In genomic region chr14:38129705-38130104, GRCh38 we compare ENCODE assay signal across 20 cellular contexts.
DNase-seq lines count a peak whose midpoint lies in the region; ATAC-seq and TF ChIP-seq lines count a peak whose summit lies in the region.
"Had no signal": no experiment of that assay in that cellular context is flagged by ENCODE, and none has a peak within 500 bp of the region (broad histone marks: within the 10 kb centered on the region; RNA-seq: fewer than 3 reads in every experiment).

No MANE protein-coding gene starts in this region.

- H3K79me2 ChIP-seq in OCI-LY7 (ENCODE audit: insufficient read depth, low read depth, low read length), result no peaks in the 10 kb centered on the region

- intact Hi-C loops in OCI-LY7 (cut with micrococcal nuclease; ENCODE audit: unreplicated experiment), result loop anchor here (10.0 kb wide), 2 partner anchors 985 to 1045 kb away; partner anchors contain the start of genes GEMIN2, PNN and TRAPPC6B

- H3K9me3 ChIP-seq in OCI-LY7 (ENCODE audit: low read length), result peaks cover 55% of the 10 kb centered on the region

- in situ Hi-C loops in G401 (cut with HindIII; ENCODE audit: low sequenced_read_pairs), result no loop called here

- peak overlapping the region; percentile 58 for H3K27ac Mint-ChIP-seq in activated T-cell treated with anti-CD3 and anti-CD28 coated beads, Interleukin-2, amount 50 U/mL, for 24 hours
- peak overlapping the region; percentile 72 for H3K27ac Mint-ChIP-seq in central memory CD8-positive, alpha-beta T cell (ENCODE audit: low read depth)
- H3K27ac Mint-ChIP-seq: activated naive CD8-positive, alpha-beta T cell treated with anti-CD3 and anti-CD28 coated beads, Interleukin-2, amount 10 ng/mL, durations not matched to agents 7 days and 5 days; dendritic cell treated with granulocyte-macrophage colony-stimulating factor and Interleukin-4, amounts not matched to agents 40 ng/mL and 50 ng/mL, for 4 days; stimulated activated naive CD8-positive, alpha-beta T cell treated with anti-CD3 and anti-CD28 coated beads, Interleukin-15, Interleukin-2, amounts not matched to agents 100 ng/mL and 50 ng/mL, for 24 hours; type B pancreatic cell had no signal

- peaks cover 26% of the 10 kb centered on the region for H3K4me1 Mint-ChIP-seq in activated T-cell treated with anti-CD3 and anti-CD28 coated beads, Interleukin-2, amount 50 U/mL, for 24 hours (ENCODE audit: low read depth)
- H3K4me1 Mint-ChIP-seq in central memory CD8-positive, alpha-beta T cell, result peaks cover 14% of the 10 kb centered on the region

- H3K36me3 ChIP-seq in OCI-LY7 (ENCODE audit: insufficient read depth, low read length), result peaks cover 43% of the 10 kb centered on the region

- H3K36me3 Mint-ChIP-seq in activated T-cell treated with anti-CD3 and anti-CD28 coated beads, Interleukin-2, amount 50 U/mL, for 24 hours (ENCODE audit: low read depth), result no peaks in the 10 kb centered on the region
- peaks cover 3% of the 10 kb centered on the region for H3K36me3 Mint-ChIP-seq in central memory CD8-positive, alpha-beta T cell (ENCODE audit: insufficient read depth)
- H3K36me3 Mint-ChIP-seq: type B pancreatic cell had no signal

- no peaks in the 10 kb centered on the region for H3K9me2 ChIP-seq in OCI-LY7 (ENCODE audit: insufficient read depth, low read length)

- H2AFZ ChIP-seq in OCI-LY7 (ENCODE audit: low read length), result peak overlapping the region; percentile 64; the same call in 1 of the 2 replicates

- peak overlapping the region; percentile 50 for H3K4me3 ChIP-seq in OCI-LY7 (ENCODE audit: low read depth, low read length, poor library complexity, severe bottlenecking)

- H3K9me3 Mint-ChIP-seq in activated T-cell treated with anti-CD3 and anti-CD28 coated beads, Interleukin-2, amount 50 U/mL, for 24 hours, result no peaks in the 10 kb centered on the region
- no peaks in the 10 kb centered on the region for H3K9me3 Mint-ChIP-seq in central memory CD8-positive, alpha-beta T cell
- H3K9me3 Mint-ChIP-seq: dendritic cell treated with granulocyte-macrophage colony-stimulating factor and Interleukin-4, amounts not matched to agents 40 ng/mL and 50 ng/mL, for 4 days; stimulated activated naive CD8-positive, alpha-beta T cell treated with anti-CD3 and anti-CD28 coated beads, Interleukin-15, Interleukin-2, amounts not matched to agents 100 ng/mL and 50 ng/mL, for 24 hours; type B pancreatic cell had no signal

- ATAC-seq in central memory CD8-positive, alpha-beta T cell (replicated peaks; ENCODE audit: extremely low read depth, poor library complexity, severe bottlenecking), result peak; percentile 68
- ATAC-seq in HG03095 (IDR thresholded peaks at IDR 0.05; ENCODE audit: unreplicated experiment), result no peak

- H3K4me1 ChIP-seq in OCI-LY7 (ENCODE audit: insufficient read depth, low read length, poor library complexity, severe bottlenecking), result peaks cover 68% of the 10 kb centered on the region

- H3K4me2 ChIP-seq in OCI-LY7 (ENCODE audit: low read length), result peak overlapping the region; percentile 6; the same call in 1 of the 2 replicates

- TF ChIP-seq CTCF in OCI-LY7 (conservative IDR thresholded peaks at IDR 0.05; ENCODE audit: low read length), result no peak

- H3K27me3 Mint-ChIP-seq in activated T-cell treated with anti-CD3 and anti-CD28 coated beads, Interleukin-2, amount 50 U/mL, for 24 hours, result no peaks in the 10 kb centered on the region
- no peaks in the 10 kb centered on the region for H3K27me3 Mint-ChIP-seq in central memory CD8-positive, alpha-beta T cell
- H3K27me3 Mint-ChIP-seq: activated naive CD8-positive, alpha-beta T cell treated with anti-CD3 and anti-CD28 coated beads, Interleukin-2, amount 10 ng/mL, durations not matched to agents 7 days and 5 days; dendritic cell treated with granulocyte-macrophage colony-stimulating factor and Interleukin-4, amounts not matched to agents 40 ng/mL and 50 ng/mL, for 4 days; stimulated activated naive CD8-positive, alpha-beta T cell treated with anti-CD3 and anti-CD28 coated beads, Interleukin-15, Interleukin-2, amounts not matched to agents 100 ng/mL and 50 ng/mL, for 24 hours; type B pancreatic cell had no signal

- peak overlapping the region; percentile 97 for H3K27ac ChIP-seq in OCI-LY7 (ENCODE audit: low read depth, low read length, poor library complexity, severe bottlenecking)

- CTCF ChIA-PET in OCI-LY7 (lab: Charles Lee; ENCODE audit: unreplicated experiment), result no interaction called here

- no peak overlapping the region for H3K4me3 Mint-ChIP-seq in activated T-cell treated with anti-CD3 and anti-CD28 coated beads, Interleukin-2, amount 50 U/mL, for 24 hours
- H3K4me3 Mint-ChIP-seq in central memory CD8-positive, alpha-beta T cell, result peak overlapping the region; percentile 41
- H3K4me3 Mint-ChIP-seq: activated naive CD8-positive, alpha-beta T cell treated with anti-CD3 and anti-CD28 coated beads, Interleukin-2, amount 10 ng/mL, durations not matched to agents 7 days and 5 days; dendritic cell treated with granulocyte-macrophage colony-stimulating factor and Interleukin-4, amounts not matched to agents 40 ng/mL and 50 ng/mL, for 4 days; stimulated activated naive CD8-positive, alpha-beta T cell treated with anti-CD3 and anti-CD28 coated beads, Interleukin-15, Interleukin-2, amounts not matched to agents 100 ng/mL and 50 ng/mL, for 24 hours; type B pancreatic cell had no signal

- POLR2A ChIA-PET in OCI-LY7 (lab: Charles Lee), result interaction anchor here (1.3 to 9.9 kb wide), 5 partner anchors 12 to 67 kb away, joined by 4 to 157 read pairs (median 5); no protein-coding TSS in a partner anchor

- DNase-seq in activated T-cell treated with anti-CD3 and anti-CD28 coated beads, Interleukin-2, amount 50 U/mL, for 24 hours, result peak; percentile 52
- no peak for DNase-seq in activated T-cell treated with anti-CD3 and anti-CD28 coated beads, Interleukin-2, amount 50 U/mL, for 1 hour
- DNase-seq in OCI-LY7 (ENCODE audit: low spot score), result no peak
- no peak for DNase-seq in central memory CD8-positive, alpha-beta T cell (ENCODE audit: low spot score in 2 of 2)
- DNase-seq in stimulated activated naive CD4-positive, alpha-beta T cell (lab: John Stamatoyannopoulos, UW), result peak in 4 of 6 experiments; percentile 1 to 10 (median 7)
- no peak for DNase-seq in amniotic stem cell (lab: John Stamatoyannopoulos, UW)
- no peak for DNase-seq in G401 (ENCODE audit: low spot score)
- DNase-seq: activated naive CD8-positive, alpha-beta T cell treated with anti-CD3 and anti-CD28 coated beads, Interleukin-2, amount 10 ng/mL, durations not matched to agents 7 days and 5 days; H7; hippocampal formation; kidney; mammary epithelial cell; NCI-H187 treated with DMSO at 0.1 percent for 48 hours; NCI-H446 treated with DMSO at 0.1 percent for 48 hours; NK-92 treated with Interleukin-12 subunit alpha and Interleukin-12 subunit beta, amount 100 ng/mL, for 24 hours; RPMI8226 had no signal

- BruUV-seq in OCI-LY7 (replicated peaks; lab: Mats Ljungman, UMichigan), result no TSS peak

- no peaks in the 10 kb centered on the region for H4K20me1 ChIP-seq in OCI-LY7 (ENCODE audit: insufficient read depth, low read length)

Comparison
In these comparisons a context has a peak if more than half of its experiments do, and no peak if none do; other contexts are left out.
1. DNase-seq: peak in activated T-cell treated with anti-CD3 and anti-CD28 coated beads, Interleukin-2, amount 50 U/mL, for 24 hours (single experiment) and stimulated activated naive CD4-positive, alpha-beta T cell (4 of 6); none in activated T-cell treated with anti-CD3 and anti-CD28 coated beads, Interleukin-2, amount 50 U/mL, for 1 hour (single experiment), OCI-LY7 (single experiment), central memory CD8-positive, alpha-beta T cell (0 of 2), amniotic stem cell (single experiment) and G401 (single experiment).